In the genomic region with DNA sequence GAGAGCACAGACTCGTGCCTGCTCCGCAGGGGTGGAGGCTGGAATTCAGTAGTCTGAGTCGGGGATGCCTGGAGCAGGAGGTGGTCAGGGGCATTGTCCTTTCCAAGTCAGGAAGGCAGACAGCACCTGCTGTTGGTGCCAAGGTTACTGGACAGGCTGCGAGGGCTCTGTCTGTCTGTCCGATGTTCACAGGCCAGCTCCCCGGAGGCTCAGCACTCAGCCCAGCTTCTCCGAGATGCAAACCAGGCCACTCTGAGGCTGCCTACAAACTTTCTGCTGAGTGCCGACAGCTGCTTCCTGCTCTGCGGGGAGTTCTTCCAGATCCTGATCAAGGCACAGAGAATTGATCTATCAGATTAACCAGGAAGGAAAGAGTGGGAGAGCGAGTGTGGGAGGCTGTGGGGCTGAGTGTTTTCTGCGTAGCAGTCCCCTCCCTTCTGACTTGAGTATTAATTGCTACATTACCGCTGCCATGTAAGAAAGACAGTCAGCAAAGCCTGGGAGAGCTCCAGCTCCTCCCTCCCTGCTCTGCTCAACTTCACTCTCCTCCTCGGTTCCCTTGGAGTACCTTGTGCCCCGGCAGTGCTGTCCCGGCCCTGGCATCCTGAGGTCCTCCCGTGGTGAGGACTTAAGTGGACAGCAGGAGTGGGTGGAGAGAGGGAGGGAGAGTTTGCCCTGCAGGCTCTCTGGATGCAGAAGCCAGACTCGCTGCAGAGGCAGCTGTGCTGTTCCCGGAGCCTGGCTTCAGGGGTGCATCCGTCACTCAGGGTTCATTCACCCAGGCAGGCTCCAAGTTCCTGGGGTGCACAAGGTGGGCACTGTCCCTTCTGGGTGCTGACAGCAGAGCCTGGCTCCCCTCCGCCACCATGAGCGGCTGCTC, we compare ENCODE assay signal across 14 cellular contexts. TPM values are rescaled to one million over a fixed set of nuclear protein-coding genes. Genes with fewer than 3 reads are reported as not detected.
DNase-seq lines count a peak whose midpoint lies in the region; ATAC-seq and TF ChIP-seq lines count a peak whose summit lies in the region.
"Had no signal": no experiment of that assay in that cellular context is flagged by ENCODE, and none has a peak within 500 bp of the region (broad histone marks: within the 10 kb centered on the region; RNA-seq: fewer than 3 reads in every experiment).

No MANE protein-coding gene starts in this region.

- H3K27ac ChIP-seq in breast epithelium (peak overlapping the region in 1 of 2 donors; percentile 48), ascending aorta (no peak overlapping the region)
- H3K27ac ChIP-seq: epithelial cell of prostate, WERI-Rb-1 had no signal

- DNase-seq in breast epithelium (ENCODE audit: low spot score in 2 of 2) (no peak), MCF 10A (ENCODE audit: unreplicated experiment) (no peak), mucosa of gallbladder (ENCODE audit: low spot score) (peak; percentile 33), SW 1271 (lab: John Stamatoyannopoulos, UW) (no peak), ascending aorta (ENCODE audit: low spot score in 2 of 2) (no peak)
- DNase-seq: activated T-cell treated with anti-CD3 and anti-CD28 coated beads for 4 hours, naive B cell, NCI-H2081 treated with DMSO at 0.1 percent for 48 hours, WERI-Rb-1 had no signal

- H3K4me3 ChIP-seq in breast epithelium: peak overlapping the region; percentile 3 to 37 (median 16)
- peak overlapping the region in 1 of 2 donors; percentile 21 for H3K4me3 ChIP-seq in ascending aorta

- no TSS peak for BruUV-seq in MCF 10A (replicated peaks; lab: Mats Ljungman, UMichigan)

- POLR2A ChIA-PET in MCF 10A (lab: Yijun Ruan, JAX): no interaction called here

- CTCF ChIA-PET in MCF 10A (lab: Yijun Ruan, JAX): interaction anchor here (0.6 to 1.5 kb wide), 5 partner anchors 11 to 128 kb away, joined by 3 to 5 read pairs (median 4); no protein-coding TSS in a partner anchor

- H3K4me1 Mint-ChIP-seq in MCF 10A (ENCODE audit: insufficient read depth, unreplicated experiment): no peaks in the 10 kb centered on the region
- H3K4me1 Mint-ChIP-seq in dendritic cell treated with granulocyte-macrophage colony-stimulating factor and Interleukin-4, amounts not matched to agents 40 ng/mL and 50 ng/mL, for 4 days (ENCODE audit: low read depth): peaks cover 82% of the 10 kb centered on the region

- no peaks in the 10 kb centered on the region for H3K36me3 Mint-ChIP-seq in MCF 10A (ENCODE audit: insufficient read depth, unreplicated experiment)
- H3K36me3 Mint-ChIP-seq in dendritic cell treated with granulocyte-macrophage colony-stimulating factor and Interleukin-4, amounts not matched to agents 40 ng/mL and 50 ng/mL, for 4 days (ENCODE audit: low read depth): no peaks in the 10 kb centered on the region
- H3K36me3 Mint-ChIP-seq: naive B cell had no signal

- intact Hi-C loops in breast epithelium (cut with DNase I; ENCODE audit: low total_unique reads) (no loop called here), MCF 10A (cut with micrococcal nuclease) (no loop called here), ascending aorta (cut with DNase I) (no loop called here)
- intact Hi-C loops in dendritic cell treated with granulocyte-macrophage colony-stimulating factor and Interleukin-4, amounts not matched to agents 40 ng/mL and 50 ng/mL, for 4 days (cut with micrococcal nuclease): no loop called here

- no peak overlapping the region for H3K27ac Mint-ChIP-seq in MCF 10A (ENCODE audit: low read depth, unreplicated experiment)
- peak overlapping the region; percentile 63 for H3K27ac Mint-ChIP-seq in dendritic cell treated with granulocyte-macrophage colony-stimulating factor and Interleukin-4, amounts not matched to agents 40 ng/mL and 50 ng/mL, for 4 days
- H3K27ac Mint-ChIP-seq: naive B cell had no signal

- no peaks in the 10 kb centered on the region for H3K36me3 ChIP-seq in breast epithelium
- no peaks in the 10 kb centered on the region for H3K36me3 ChIP-seq in ascending aorta
- H3K36me3 ChIP-seq: tibial nerve, WERI-Rb-1 had no signal

- H3K9me3 ChIP-seq in breast epithelium (no peaks in the 10 kb centered on the region), ascending aorta (no peaks in the 10 kb centered on the region)
- H3K9me3 ChIP-seq: tibial nerve had no signal

- no peaks in the 10 kb centered on the region for H3K27me3 ChIP-seq in breast epithelium
- no peaks in the 10 kb centered on the region for H3K27me3 ChIP-seq in ascending aorta

- H3K4me3 Mint-ChIP-seq in MCF 10A (ENCODE audit: unreplicated experiment): no peak overlapping the region
- H3K4me3 Mint-ChIP-seq in dendritic cell treated with granulocyte-macrophage colony-stimulating factor and Interleukin-4, amounts not matched to agents 40 ng/mL and 50 ng/mL, for 4 days: peak overlapping the region; percentile 26

- no peak for TF ChIP-seq POLR2A in breast epithelium (IDR thresholded peaks at IDR 0.05)

- H3K27me3 Mint-ChIP-seq in MCF 10A (ENCODE audit: insufficient read depth, unreplicated experiment): peaks cover 5% of the 10 kb centered on the region
- H3K27me3 Mint-ChIP-seq in dendritic cell treated with granulocyte-macrophage colony-stimulating factor and Interleukin-4, amounts not matched to agents 40 ng/mL and 50 ng/mL, for 4 days: peaks cover 13% of the 10 kb centered on the region

- H3K9me3 Mint-ChIP-seq in MCF 10A (ENCODE audit: unreplicated experiment): no peaks in the 10 kb centered on the region
- no peaks in the 10 kb centered on the region for H3K9me3 Mint-ChIP-seq in dendritic cell treated with granulocyte-macrophage colony-stimulating factor and Interleukin-4, amounts not matched to agents 40 ng/mL and 50 ng/mL, for 4 days
- H3K9me3 Mint-ChIP-seq: naive B cell had no signal

- no peak for ATAC-seq in HG02840 (IDR thresholded peaks at IDR 0.05; ENCODE audit: low FRiP score, unreplicated experiment)
- no peak for ATAC-seq in HG03025 (IDR thresholded peaks at IDR 0.05; ENCODE audit: low FRiP score, unreplicated experiment)

- TF ChIP-seq CTCF in breast epithelium (IDR thresholded peaks at IDR 0.05): no peak
- no peak for TF ChIP-seq CTCF in MCF 10A (IDR thresholded peaks at IDR 0.05; ENCODE audit: unreplicated experiment)
- no peak for TF ChIP-seq CTCF in ascending aorta (IDR thresholded peaks at IDR 0.05)

- no peaks in the 10 kb centered on the region for H3K4me1 ChIP-seq in breast epithelium
- no peaks in the 10 kb centered on the region for H3K4me1 ChIP-seq in ascending aorta

RNA-seq across cellular contexts. Expression of a gene that starts 35.9 kb away (rescaled TPM):
- total RNA-seq in breast epithelium (1 to 10 TPM in 2 of 3 donors, under 1 TPM in 1; 0.16 to 6.6 (median 5.1) TPM), MCF 10A (2022) (not detected in 2 replicates), mucosa of gallbladder (20.9 TPM), ascending aorta (30.8 TPM)

RNA-seq across cellular contexts. Expression of a gene that starts 55.7 kb away (rescaled TPM):
- 10 to 100 TPM; 15.4 to 41.4 (median 21.8) TPM for total RNA-seq in breast epithelium
- total RNA-seq in MCF 10A (2022): not detected in 2 replicates
- total RNA-seq in mucosa of gallbladder: 38.4 TPM
- total RNA-seq in ascending aorta: 9.3 TPM

Comparison
In these comparisons a context has a peak if more than half of its experiments do, and no peak if none do; other contexts are left out.
1. RNA of a gene that starts 55.7 kb away (total RNA-seq): 38.4 TPM in mucosa of gallbladder (single experiment), 15.4 to 41.4 TPM in breast epithelium and 9.3 TPM in ascending aorta (single experiment); not detected in MCF 10A; every median in the first group is over 10 times any median in the second.